ENCODE assay signal across 14 cellular contexts in genomic region chr1:91831132-91831930, GRCh38. TPM values are rescaled to one million over a fixed set of nuclear protein-coding genes. Genes with fewer than 3 reads are reported as not detected.
DNase-seq lines count a peak whose midpoint lies in the region; ATAC-seq and TF ChIP-seq lines count a peak whose summit lies in the region.
"Had no signal": no experiment of that assay in that cellular context is flagged by ENCODE, and none has a peak within 500 bp of the region (broad histone marks: within the 10 kb centered on the region; RNA-seq: fewer than 3 reads in every experiment).

No MANE protein-coding gene starts in this region.

- ATAC-seq in CD8-positive, alpha-beta T cell: no peak
- ATAC-seq: activated T-cell treated with anti-CD3 and anti-CD28 coated beads, Interleukin-2, amount 50 U/mL, for 4 hours had no signal

- CTCF ChIA-PET in activated naive CD4-positive, alpha-beta T cell treated with anti-CD3 and anti-CD28 coated beads, Interleukin-2, amount 10 ng/mL, durations not matched to agents 7 days and 5 days (lab: Charles Lee): no interaction called here
- CTCF ChIA-PET in CD8-positive, alpha-beta T cell (lab: Charles Lee): no interaction called here

- H3K9ac ChIP-seq in rectal smooth muscle tissue (ENCODE audit: low read length): no peak overlapping the region

- H3K27ac ChIP-seq in VCaP (0 out of 2 replicates have a peak overlapping the region, but pooled peaks have one; percentile 18), hepatocyte (peak overlapping the region; percentile 15), rectal smooth muscle tissue (ENCODE audit: low read depth, low read length) (peak overlapping the region; percentile 72)
- H3K27ac ChIP-seq in CD8-positive, alpha-beta T cell (ENCODE audit: low read depth, low read length): no peak overlapping the region

- 49% methylated on average over 8 of the region's 8 CpGs for WGBS in hepatocyte (ENCODE audit: low lambda C conversion rate, missing lambda C conversion rate)

- H3K27me3 ChIP-seq in hepatocyte (no peaks in the 10 kb centered on the region), rectal smooth muscle tissue (ENCODE audit: control insufficient read depth, insufficient read depth, low read length) (no peaks in the 10 kb centered on the region)
- no peaks in the 10 kb centered on the region for H3K27me3 ChIP-seq in CD8-positive, alpha-beta T cell (ENCODE audit: insufficient read depth, low read length)

- no peaks in the 10 kb centered on the region for H3K9me3 ChIP-seq in hepatocyte (ENCODE audit: low read depth)
- no peaks in the 10 kb centered on the region for H3K9me3 ChIP-seq in CD8-positive, alpha-beta T cell (ENCODE audit: low read length)

- H3K36me3 Mint-ChIP-seq in activated naive CD4-positive, alpha-beta T cell treated with anti-CD3 and anti-CD28 coated beads, Interleukin-2, amount 10 ng/mL, durations not matched to agents 7 days and 5 days: peaks cover 1% of the 10 kb centered on the region
- peaks cover 1% of the 10 kb centered on the region for H3K36me3 Mint-ChIP-seq in CD8-positive, alpha-beta T cell

- no peak overlapping the region for H3K4me3 Mint-ChIP-seq in activated naive CD4-positive, alpha-beta T cell treated with anti-CD3 and anti-CD28 coated beads, Interleukin-2, amount 10 ng/mL, durations not matched to agents 7 days and 5 days
- H3K4me3 Mint-ChIP-seq in CD8-positive, alpha-beta T cell: no peak overlapping the region
- H3K4me3 Mint-ChIP-seq: activated B cell treated with CpG ODN at 0.5 μM for 24 hours; activated T-cell treated with anti-CD3 and anti-CD28 coated beads, Interleukin-2, amount 50 U/mL, for 4 hours; CD4-positive, CD25-positive, alpha-beta regulatory T cell had no signal

- POLR2A ChIA-PET in CD8-positive, alpha-beta T cell (lab: Charles Lee): no interaction called here

- peak; percentile 73 for DNase-seq in EH (ENCODE audit: low read depth)
- DNase-seq in hepatocyte (ENCODE audit: low spot score): no peak
- DNase-seq in activated naive CD4-positive, alpha-beta T cell treated with anti-CD3 and anti-CD28 coated beads, Interleukin-2, amount 10 ng/mL, durations not matched to agents 7 days and 5 days: no peak
- no peak for DNase-seq in GF-D8 (lab: John Stamatoyannopoulos, UW)
- no peak for DNase-seq in KG1 (lab: John Stamatoyannopoulos, UW)
- no peak for DNase-seq in CD8-positive, alpha-beta T cell
- DNase-seq: activated B cell treated with CpG ODN at 0.5 μM for 24 hours; activated T-cell treated with anti-CD3 and anti-CD28 coated beads, Interleukin-2, amount 50 U/mL, for 4 hours; CD4-positive, CD25-positive, alpha-beta regulatory T cell; NCI-H510A; stimulated activated CD4-positive, alpha-beta T cell treated with anti-CD3 and anti-CD28 coated beads, Interleukin-1b, Interleukin-23, amount 100 ng/mL, for 48 hours; stimulated activated naive CD4-positive, alpha-beta T cell had no signal

- H3K4me1 Mint-ChIP-seq in activated naive CD4-positive, alpha-beta T cell treated with anti-CD3 and anti-CD28 coated beads, Interleukin-2, amount 10 ng/mL, durations not matched to agents 7 days and 5 days: peaks cover 18% of the 10 kb centered on the region
- H3K4me1 Mint-ChIP-seq in CD8-positive, alpha-beta T cell (ENCODE audit: low read depth): peaks cover 29% of the 10 kb centered on the region
- H3K4me1 Mint-ChIP-seq: activated B cell treated with CpG ODN at 0.5 μM for 24 hours had no signal

- H3K4me3 ChIP-seq in hepatocyte (no peak overlapping the region), rectal smooth muscle tissue (ENCODE audit: low read length) (no peak overlapping the region)
- H3K4me3 ChIP-seq in CD8-positive, alpha-beta T cell (ENCODE audit: low read depth, low read length): no peak overlapping the region

- H3K9me2 ChIP-seq in hepatocyte (replicated peaks; ENCODE audit: insufficient read depth): no peaks in the 10 kb centered on the region

- no peak overlapping the region for H3K27ac Mint-ChIP-seq in activated naive CD4-positive, alpha-beta T cell treated with anti-CD3 and anti-CD28 coated beads, Interleukin-2, amount 10 ng/mL, durations not matched to agents 7 days and 5 days
- H3K27ac Mint-ChIP-seq in CD8-positive, alpha-beta T cell: no peak overlapping the region
- H3K27ac Mint-ChIP-seq: activated B cell treated with CpG ODN at 0.5 μM for 24 hours had no signal

- intact Hi-C loops in CD8-positive, alpha-beta T cell (cut with DNase I, micrococcal nuclease): no loop called here

- peak overlapping the region; percentile 27 for H3K4me2 ChIP-seq in hepatocyte

- H3K36me3 ChIP-seq in hepatocyte (replicated peaks; ENCODE audit: insufficient read depth, low read depth) (no peaks in the 10 kb centered on the region), rectal smooth muscle tissue (ENCODE audit: control insufficient read depth, insufficient read depth, low read length) (no peaks in the 10 kb centered on the region)
- no peaks in the 10 kb centered on the region for H3K36me3 ChIP-seq in CD8-positive, alpha-beta T cell (ENCODE audit: insufficient read depth, low read length)

- no peaks in the 10 kb centered on the region for H4K20me1 ChIP-seq in hepatocyte (ENCODE audit: insufficient read depth, poor library complexity, severe bottlenecking)

- peaks cover 34% of the 10 kb centered on the region for H3K4me1 ChIP-seq in hepatocyte (ENCODE audit: insufficient read depth)
- H3K4me1 ChIP-seq in rectal smooth muscle tissue (ENCODE audit: control insufficient read depth, insufficient read depth, low read length): peaks cover 22% of the 10 kb centered on the region
- peaks cover 18% of the 10 kb centered on the region for H3K4me1 ChIP-seq in CD8-positive, alpha-beta T cell (ENCODE audit: insufficient read depth, low read length)

- peaks cover 38% of the 10 kb centered on the region for H3K79me2 ChIP-seq in hepatocyte

- H2AFZ ChIP-seq in hepatocyte: no peak overlapping the region

- TF ChIP-seq CTCF in VCaP (conservative IDR thresholded peaks at IDR 0.05) (no peak), hepatocyte (IDR thresholded peaks at IDR 0.05; ENCODE audit: poor library complexity) (no peak)
- TF ChIP-seq CTCF in CD8-positive, alpha-beta T cell (IDR thresholded peaks at IDR 0.05): no peak

- no peaks in the 10 kb centered on the region for H3K9me3 Mint-ChIP-seq in activated naive CD4-positive, alpha-beta T cell treated with anti-CD3 and anti-CD28 coated beads, Interleukin-2, amount 10 ng/mL, durations not matched to agents 7 days and 5 days
- H3K9me3 Mint-ChIP-seq in CD8-positive, alpha-beta T cell: no peaks in the 10 kb centered on the region
- H3K9me3 Mint-ChIP-seq: activated B cell treated with CpG ODN at 0.5 μM for 24 hours; activated T-cell treated with anti-CD3 and anti-CD28 coated beads, Interleukin-2, amount 50 U/mL, for 4 hours; CD4-positive, CD25-positive, alpha-beta regulatory T cell had no signal

- H3K27me3 Mint-ChIP-seq in activated naive CD4-positive, alpha-beta T cell treated with anti-CD3 and anti-CD28 coated beads, Interleukin-2, amount 10 ng/mL, durations not matched to agents 7 days and 5 days: no peaks in the 10 kb centered on the region
- H3K27me3 Mint-ChIP-seq in CD8-positive, alpha-beta T cell (ENCODE audit: low read depth): no peaks in the 10 kb centered on the region
- H3K27me3 Mint-ChIP-seq: activated B cell treated with CpG ODN at 0.5 μM for 24 hours; CD4-positive, CD25-positive, alpha-beta regulatory T cell had no signal

RNA-seq across cellular contexts. Expression of gene TGFBR3, which starts 54.6 kb away (rescaled TPM):
- total RNA-seq in hepatocyte: 66.8 and 68.3 TPM in 2 replicates
- polyA plus RNA-seq in hepatocyte: 46.8 and 48.9 TPM in 2 replicates
- 10 to 100 TPM; 36.7 to 37.9 TPM for total RNA-seq in CD8-positive, alpha-beta T cell
